ENCODE assay signal across 5 cellular contexts in genomic region chr11:4315292-4315691, GRCh38. TPM values are rescaled to one million over a fixed set of nuclear protein-coding genes. Genes with fewer than 3 reads are reported as not detected.
"Had no signal": no experiment of that assay in that cellular context is flagged by ENCODE, and none has a peak within 500 bp of the region (broad histone marks: within the 10 kb centered on the region; RNA-seq: fewer than 3 reads in every experiment).

No MANE protein-coding gene starts in this region.

RNA-seq across cellular contexts. Expression of gene OR52B4, which starts 52.9 kb away (rescaled TPM):
- total RNA-seq: H4, HepG2, HFFc6, HT1080 had no signal
- polyA plus RNA-seq: HepG2, IgD-negative memory B cell had no signal
